ENCODE assay signal across 20 cellular contexts in the genomic region with DNA sequence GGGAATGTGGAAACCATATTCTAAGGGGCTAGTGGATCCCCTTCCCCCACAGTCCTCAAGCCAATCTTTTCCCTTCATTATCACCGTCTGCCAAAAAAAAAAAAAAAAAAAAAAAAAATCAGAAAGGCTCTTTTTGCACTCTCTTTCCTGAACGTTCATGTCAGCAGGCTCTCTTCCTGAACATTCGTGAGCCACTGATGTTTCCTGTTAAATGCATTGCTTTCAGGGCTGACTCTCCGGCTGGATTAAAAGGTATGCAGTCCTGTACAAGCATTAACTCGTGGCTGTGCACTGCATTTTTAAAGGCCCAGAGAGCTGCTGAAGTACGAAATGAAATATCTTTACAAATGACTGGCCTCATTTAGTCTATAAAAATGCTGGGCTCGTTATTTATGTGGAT. TPM values are rescaled to one million over a fixed set of nuclear protein-coding genes. Genes with fewer than 3 reads are reported as not detected.
DNase-seq lines count a peak whose midpoint lies in the region; ATAC-seq and TF ChIP-seq lines count a peak whose summit lies in the region.
"Had no signal": no experiment of that assay in that cellular context is flagged by ENCODE, and none has a peak within 500 bp of the region (broad histone marks: within the 10 kb centered on the region; RNA-seq: fewer than 3 reads in every experiment).

No MANE protein-coding gene starts in this region.

- H3K27ac Mint-ChIP-seq in activated CD4-positive, alpha-beta T cell treated with anti-CD3 and anti-CD28 coated beads, Interleukin-2, amount 10 ng/mL, durations not matched to agents 24 days and 14 days = no peak overlapping the region
- H3K27ac Mint-ChIP-seq in activated CD8-positive, alpha-beta T cell treated with anti-CD3 and anti-CD28 coated beads for 36 hours = no peak overlapping the region
- H3K27ac Mint-ChIP-seq: B cell; CD8-positive, alpha-beta T cell; H9 had no signal

- peak; percentile 40 for DNase-seq in activated CD4-positive, alpha-beta T cell treated with anti-CD3 and anti-CD28 coated beads, Interleukin-2, amount 10 ng/mL, durations not matched to agents 24 days and 14 days
- DNase-seq in activated CD4-positive, alpha-beta T cell treated with anti-CD3 and anti-CD28 coated beads, Interleukin-2, amount 50 U/mL, for 48 hours = no peak
- DNase-seq in esophagus muscularis mucosa (ENCODE audit: extremely low spot score) (peak; percentile 42), pulmonary artery endothelial cell (ENCODE audit: low read depth, low spot score) (peak; percentile 63), NCI-H526 (lab: John Stamatoyannopoulos, UW) (no peak), H4 (ENCODE audit: low spot score) (no peak), HUDEP-2 (lab: John Stamatoyannopoulos, UW; ENCODE audit: unreplicated experiment in 76 of 76) (no peak)
- no peak for DNase-seq in activated CD8-positive, alpha-beta T cell treated with anti-CD3 and anti-CD28 coated beads for 36 hours
- DNase-seq: Caco-2; CD4-positive, CD25-positive, alpha-beta regulatory T cell; CD8-positive, alpha-beta T cell; DMS153; DND-41; GM23248; H9 had no signal

- H3K4me3 ChIP-seq in esophagus muscularis mucosa = no peak overlapping the region
- H3K4me3 ChIP-seq: BLaER1, GM23248 had no signal

- TF ChIP-seq POLR2A in esophagus muscularis mucosa (IDR thresholded peaks at IDR 0.05; ENCODE audit: low read depth) = no peak

- no peak overlapping the region for H3K27ac ChIP-seq in esophagus muscularis mucosa (replicated peaks in 1 of 4)
- H3K27ac ChIP-seq: 22Rv1, BLaER1, C4-2B, GM23248 had no signal

- no peak for TF ChIP-seq CTCF in esophagus muscularis mucosa (IDR thresholded peaks at IDR 0.05)
- no peak for TF ChIP-seq CTCF in activated CD8-positive, alpha-beta T cell treated with anti-CD3 and anti-CD28 coated beads for 36 hours (IDR thresholded peaks at IDR 0.05)

- CTCF ChIA-PET in activated CD8-positive, alpha-beta T cell treated with anti-CD3 and anti-CD28 coated beads for 36 hours (lab: Charles Lee) = interaction anchor here (1.0 to 1.1 kb wide), 2 partner anchors 15 to 225 kb away, joined by 3 to 4 read pairs; no protein-coding TSS in a partner anchor

- peaks cover 2% of the 10 kb centered on the region for H3K36me3 Mint-ChIP-seq in activated CD4-positive, alpha-beta T cell treated with anti-CD3 and anti-CD28 coated beads, Interleukin-2, amount 10 ng/mL, durations not matched to agents 24 days and 14 days (ENCODE audit: low read depth)
- H3K36me3 Mint-ChIP-seq in activated CD8-positive, alpha-beta T cell treated with anti-CD3 and anti-CD28 coated beads for 36 hours (ENCODE audit: low read depth) = no peaks in the 10 kb centered on the region
- H3K36me3 Mint-ChIP-seq: CD4-positive, CD25-positive, alpha-beta regulatory T cell; CD8-positive, alpha-beta T cell had no signal

- no peaks in the 10 kb centered on the region for H3K9me3 ChIP-seq in esophagus muscularis mucosa
- H3K9me3 ChIP-seq: Caco-2 had no signal

- H3K4me3 Mint-ChIP-seq in activated CD4-positive, alpha-beta T cell treated with anti-CD3 and anti-CD28 coated beads, Interleukin-2, amount 10 ng/mL, durations not matched to agents 24 days and 14 days = no peak overlapping the region
- no peak overlapping the region for H3K4me3 Mint-ChIP-seq in activated CD8-positive, alpha-beta T cell treated with anti-CD3 and anti-CD28 coated beads for 36 hours
- H3K4me3 Mint-ChIP-seq: B cell; CD4-positive, CD25-positive, alpha-beta regulatory T cell; CD8-positive, alpha-beta T cell; H9 had no signal

- ATAC-seq in activated CD8-positive, alpha-beta T cell treated with anti-CD3 and anti-CD28 coated beads for 36 hours = no peak
- ATAC-seq: CD8-positive, alpha-beta T cell; HCT116 had no signal

- no peaks in the 10 kb centered on the region for H3K27me3 Mint-ChIP-seq in activated CD4-positive, alpha-beta T cell treated with anti-CD3 and anti-CD28 coated beads, Interleukin-2, amount 10 ng/mL, durations not matched to agents 24 days and 14 days
- H3K27me3 Mint-ChIP-seq in activated CD8-positive, alpha-beta T cell treated with anti-CD3 and anti-CD28 coated beads for 36 hours = no peaks in the 10 kb centered on the region
- H3K27me3 Mint-ChIP-seq: CD4-positive, CD25-positive, alpha-beta regulatory T cell had no signal

- POLR2A ChIA-PET in activated CD8-positive, alpha-beta T cell treated with anti-CD3 and anti-CD28 coated beads for 36 hours (lab: Charles Lee) = no interaction called here

- TF ChIP-seq EP300 in esophagus muscularis mucosa (IDR thresholded peaks at IDR 0.05) = no peak

- peaks cover 19% of the 10 kb centered on the region for H3K4me1 Mint-ChIP-seq in activated CD4-positive, alpha-beta T cell treated with anti-CD3 and anti-CD28 coated beads, Interleukin-2, amount 10 ng/mL, durations not matched to agents 24 days and 14 days
- H3K4me1 Mint-ChIP-seq in activated CD8-positive, alpha-beta T cell treated with anti-CD3 and anti-CD28 coated beads for 36 hours (ENCODE audit: low read depth) = peaks cover 22% of the 10 kb centered on the region
- H3K4me1 Mint-ChIP-seq: B cell had no signal

- 38% methylated on average over 7 of the region's 7 CpGs for WGBS in esophagus muscularis mucosa

- intact Hi-C loops in activated CD4-positive, alpha-beta T cell treated with anti-CD3 and anti-CD28 coated beads, Interleukin-2, amount 10 ng/mL, durations not matched to agents 24 days and 14 days (cut with micrococcal nuclease) = no loop called here
- intact Hi-C loops in esophagus muscularis mucosa (cut with DNase I) = no loop called here
- intact Hi-C loops in activated CD8-positive, alpha-beta T cell treated with anti-CD3 and anti-CD28 coated beads for 36 hours (cut with micrococcal nuclease) = no loop called here

- H3K36me3 ChIP-seq in esophagus muscularis mucosa = no peaks in the 10 kb centered on the region
- H3K36me3 ChIP-seq: BLaER1 had no signal

- peaks cover 0 to 3% (median 0%) of the 10 kb centered on the region in 4 donors for H3K27me3 ChIP-seq in esophagus muscularis mucosa
- H3K27me3 ChIP-seq: BLaER1 had no signal

- H3K9me3 Mint-ChIP-seq in activated CD4-positive, alpha-beta T cell treated with anti-CD3 and anti-CD28 coated beads, Interleukin-2, amount 10 ng/mL, durations not matched to agents 24 days and 14 days = peaks cover 21% of the 10 kb centered on the region
- H3K9me3 Mint-ChIP-seq in activated CD8-positive, alpha-beta T cell treated with anti-CD3 and anti-CD28 coated beads for 36 hours = peaks cover 5% of the 10 kb centered on the region

- H3K4me1 ChIP-seq in esophagus muscularis mucosa = no peaks in the 10 kb centered on the region
- H3K4me1 ChIP-seq: Caco-2 had no signal

RNA-seq across cellular contexts. Expression of a gene that starts 34.0 kb away (rescaled TPM):
- 30.4 and 30.7 TPM in 2 replicates for total RNA-seq in activated CD4-positive, alpha-beta T cell treated with anti-CD3 and anti-CD28 coated beads, Interleukin-2, amount 10 ng/mL, durations not matched to agents 24 days and 14 days
- total RNA-seq in esophagus muscularis mucosa = 10 to 100 TPM in 3 of 4 donors, 1 to 10 TPM in 1; 9.1 to 16.8 (median 13.3) TPM
- 46.7 and 48.3 TPM in 2 replicates for total RNA-seq in pulmonary artery endothelial cell
- 10 to 100 TPM; 18.5 to 21.9 TPM for total RNA-seq in activated CD8-positive, alpha-beta T cell treated with anti-CD3 and anti-CD28 coated beads for 36 hours
- 4.3 and 6.7 TPM in 2 replicates for total RNA-seq in H4 (2014; rRNA removed; shearing (Covaris generic))

Comparison
In these comparisons a context has a peak if more than half of its experiments do, and no peak if none do; other contexts are left out.
1. DNase-seq: peak in activated CD4-positive, alpha-beta T cell treated with anti-CD3 and anti-CD28 coated beads, Interleukin-2, amount 10 ng/mL, durations not matched to agents 24 days and 14 days (single experiment), esophagus muscularis mucosa (single experiment) and pulmonary artery endothelial cell (single experiment); none in activated CD4-positive, alpha-beta T cell treated with anti-CD3 and anti-CD28 coated beads, Interleukin-2, amount 50 U/mL, for 48 hours (0 of 2), NCI-H526 (0 of 2), activated CD8-positive, alpha-beta T cell treated with anti-CD3 and anti-CD28 coated beads for 36 hours (single experiment), H4 (single experiment) and HUDEP-2 (0 of 76).